ENCODE assay signal across 10 cellular contexts in the genomic region with DNA sequence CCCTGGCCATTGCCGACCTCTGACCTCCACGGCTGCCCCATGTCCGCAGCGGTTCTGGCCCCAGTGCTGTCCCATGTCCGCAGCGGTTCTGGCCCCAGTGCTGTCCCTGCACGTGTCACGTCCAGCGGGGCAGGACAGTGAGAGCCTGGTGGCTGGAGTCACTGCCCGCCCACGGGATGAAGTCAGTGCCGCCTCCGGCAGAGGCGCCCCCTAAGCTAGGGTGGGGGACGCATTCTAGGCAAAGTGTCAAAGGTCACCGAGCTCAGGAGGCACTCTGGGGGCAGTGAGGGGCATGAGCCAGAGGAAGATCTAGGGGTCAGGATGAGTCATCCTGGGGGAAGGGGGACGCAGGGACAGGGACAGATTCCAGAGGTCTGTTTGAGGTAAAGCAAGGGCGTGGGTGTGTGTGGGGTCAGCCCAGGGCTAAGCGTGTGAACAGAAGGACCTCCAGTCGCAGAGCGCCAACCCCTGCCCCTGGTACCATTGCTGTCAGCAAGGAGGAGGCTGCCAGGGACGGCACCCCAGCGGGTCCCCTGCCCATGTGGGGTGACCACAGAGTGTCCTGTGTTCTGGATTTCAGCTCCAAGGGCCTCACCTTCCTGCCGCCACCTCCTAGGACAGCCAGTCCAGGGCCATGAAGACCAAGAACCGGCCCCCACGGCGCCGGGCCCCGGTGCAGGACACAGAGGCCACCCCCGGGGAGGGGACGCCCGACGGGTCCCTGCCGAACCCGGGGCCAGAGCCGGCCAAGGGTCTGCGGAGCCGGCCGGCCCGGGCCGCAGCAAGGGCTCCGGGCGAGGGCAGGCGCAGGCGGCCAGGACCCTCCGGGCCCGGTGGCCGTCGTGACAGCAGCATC. TPM values are rescaled to one million over a fixed set of nuclear protein-coding genes. Genes with fewer than 3 reads are reported as not detected.
DNase-seq lines count a peak whose midpoint lies in the region; ATAC-seq and TF ChIP-seq lines count a peak whose summit lies in the region.
"Had no signal": no experiment of that assay in that cellular context is flagged by ENCODE, and none has a peak within 500 bp of the region (broad histone marks: within the 10 kb centered on the region; RNA-seq: fewer than 3 reads in every experiment).

No MANE protein-coding gene starts in this region.

- peak overlapping the region; percentile 17 to 32 for H3K4me3 ChIP-seq in left lung
- peak overlapping the region; percentile 30 for H3K4me3 ChIP-seq in upper lobe of right lung
- peak overlapping the region in 1 of 2 donors; percentile 46 for H3K4me3 ChIP-seq in gastroesophageal sphincter

- intact Hi-C loops in left lung (cut with DNase I) (no loop called here), upper lobe of right lung (cut with DNase I) (no loop called here)

- peaks cover 2% of the 10 kb centered on the region for H3K36me3 Mint-ChIP-seq in activated naive CD8-positive, alpha-beta T cell

- no peak for TF ChIP-seq EP300 in gastroesophageal sphincter (IDR thresholded peaks at IDR 0.05)

- TF ChIP-seq CTCF in left lung (IDR thresholded peaks at IDR 0.05) = no peak
- TF ChIP-seq CTCF in upper lobe of right lung (IDR thresholded peaks at IDR 0.05) = no peak
- no peak for TF ChIP-seq CTCF in gastroesophageal sphincter (IDR thresholded peaks at IDR 0.05)

- H3K9me3 ChIP-seq in left lung = no peaks in the 10 kb centered on the region
- H3K9me3 ChIP-seq in upper lobe of right lung = no peaks in the 10 kb centered on the region
- H3K9me3 ChIP-seq in gastroesophageal sphincter = no peaks in the 10 kb centered on the region

- H3K4me3 Mint-ChIP-seq in activated naive CD8-positive, alpha-beta T cell = peak overlapping the region; percentile 69

- H3K4me1 Mint-ChIP-seq in activated naive CD8-positive, alpha-beta T cell (ENCODE audit: low read depth) = peaks cover 6% of the 10 kb centered on the region

- 55% methylated on average over 2 of the region's 49 CpGs; no CpG with 5 or more reads in 1 of the 2 donors for WGBS in gastroesophageal sphincter (ENCODE audit: low coverage in 1 of 2), 2 donors

- H3K4me1 ChIP-seq in left lung (peaks cover 0 to 8% of the 10 kb centered on the region in 2 donors), upper lobe of right lung (no peaks in the 10 kb centered on the region), gastroesophageal sphincter (peaks cover 0 to 16% (median 3%) of the 10 kb centered on the region in 3 donors)

- H3K36me3 ChIP-seq in left lung = peaks cover 0 to 32% of the 10 kb centered on the region in 2 donors
- H3K36me3 ChIP-seq in upper lobe of right lung = peaks cover 15% of the 10 kb centered on the region
- H3K36me3 ChIP-seq in gastroesophageal sphincter = peaks cover 0 to 39% of the 10 kb centered on the region in 2 donors

- H3K9me3 Mint-ChIP-seq in activated naive CD8-positive, alpha-beta T cell (ENCODE audit: low read depth) = no peaks in the 10 kb centered on the region

- peaks cover 0 to 28% of the 10 kb centered on the region in 2 donors for H3K27me3 ChIP-seq in left lung
- H3K27me3 ChIP-seq in upper lobe of right lung = no peaks in the 10 kb centered on the region
- peaks cover 24% of the 10 kb centered on the region for H3K27me3 ChIP-seq in gastroesophageal sphincter

- no peak for TF ChIP-seq POLR2A in gastroesophageal sphincter (IDR thresholded peaks at IDR 0.05)

- ATAC-seq in left lung = peak; percentile 23
- peak; percentile 5 for ATAC-seq in upper lobe of right lung
- ATAC-seq in HG03097 (IDR thresholded peaks at IDR 0.05; ENCODE audit: low FRiP score, unreplicated experiment) = no peak
- no peak for ATAC-seq in gastroesophageal sphincter
- no peak for ATAC-seq in HG02852 (IDR thresholded peaks at IDR 0.05; ENCODE audit: unreplicated experiment)

- no peak overlapping the region for H3K27ac Mint-ChIP-seq in activated naive CD8-positive, alpha-beta T cell

- peak; percentile 63 for DNase-seq in activated effector memory CD4-positive, alpha-beta T cell treated with anti-CD3 and anti-CD28 coated beads, Interleukin-2, amount 50 U/mL, for 16 hours
- no peak for DNase-seq in activated effector memory CD4-positive, alpha-beta T cell treated with Interleukin-2 at 50 U/mL for 16 hours
- DNase-seq in left lung (peak; percentile 31 to 74), upper lobe of right lung (peak; percentile 66)

- H3K27ac ChIP-seq in left lung = no peak overlapping the region
- H3K27ac ChIP-seq in upper lobe of right lung = no peak overlapping the region
- no peak overlapping the region for H3K27ac ChIP-seq in gastroesophageal sphincter

- no peaks in the 10 kb centered on the region for H3K27me3 Mint-ChIP-seq in activated naive CD8-positive, alpha-beta T cell

RNA-seq across cellular contexts. Expression of gene BHLHA15, which starts 0.7 kb away (rescaled TPM):
- total RNA-seq in left lung = 1 to 10 TPM in 1 of 2 donors, under 1 TPM in 1; 0.87 to 2.4 TPM
- 0.81 TPM for total RNA-seq in upper lobe of right lung
- under 1 TPM in 1 of 4 donors, not detected in 3; 0.81 TPM for total RNA-seq in gastroesophageal sphincter
- total RNA-seq: Daoy, SK-MEL-5 had no signal

RNA-seq across cellular contexts. Expression of gene TECPR1, which starts 40.1 kb away (rescaled TPM):
- total RNA-seq in left lung (10 to 100 TPM; 40.0 to 67.4 TPM), upper lobe of right lung (55.2 TPM), gastroesophageal sphincter (10 to 100 TPM; 18.6 to 22.3 (median 20.4) TPM)

Comparison
In these comparisons a context has a peak if more than half of its experiments do, and no peak if none do; other contexts are left out.
1. ATAC-seq: peak in left lung (single experiment) and upper lobe of right lung (single experiment); none in HG03097 (single experiment), gastroesophageal sphincter (single experiment) and HG02852 (single experiment).